28 cellular contexts compared by ENCODE assay signal in the genomic region with DNA sequence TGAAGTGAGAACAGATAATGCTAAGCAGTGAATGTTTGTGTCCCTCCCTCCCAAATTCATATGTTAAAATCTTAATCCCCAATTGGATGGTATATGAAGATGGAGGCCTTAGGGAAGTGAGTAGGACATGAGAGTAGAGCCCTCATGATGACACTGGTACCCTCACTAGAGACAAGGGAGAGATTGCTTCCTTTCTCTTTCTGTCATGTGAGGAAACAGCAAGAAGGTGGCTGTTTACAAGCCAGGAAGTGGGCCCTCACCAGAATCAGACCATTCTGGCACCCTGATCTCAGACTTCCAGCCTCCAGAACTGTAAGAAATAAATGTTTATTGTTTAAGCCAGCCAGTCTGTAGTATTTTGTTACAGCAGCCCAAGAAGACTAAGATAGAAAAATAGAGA.
DNase-seq lines count a peak whose midpoint lies in the region; ATAC-seq and TF ChIP-seq lines count a peak whose summit lies in the region.
"Had no signal": no experiment of that assay in that cellular context is flagged by ENCODE, and none has a peak within 500 bp of the region (broad histone marks: within the 10 kb centered on the region; RNA-seq: fewer than 3 reads in every experiment).

No MANE protein-coding gene starts in this region.

- H3K9ac ChIP-seq in mammary epithelial cell (ENCODE audit: insufficient read depth, low read length) (no peak overlapping the region), SK-N-SH (no peak overlapping the region)
- H3K9ac ChIP-seq: neural progenitor cell had no signal

- no peaks in the 10 kb centered on the region for H3K79me2 ChIP-seq in mammary epithelial cell (ENCODE audit: insufficient read depth, low read length)
- H3K79me2 ChIP-seq in SK-N-SH (ENCODE audit: insufficient read depth), result no peaks in the 10 kb centered on the region
- H3K79me2 ChIP-seq: hepatocyte had no signal

- H3K27me3 ChIP-seq in mammary epithelial cell (ENCODE audit: insufficient read depth, low read length), result no peaks in the 10 kb centered on the region
- no peaks in the 10 kb centered on the region for H3K27me3 ChIP-seq in breast epithelium
- H3K27me3 ChIP-seq in SK-N-SH (ENCODE audit: insufficient read depth), result no peaks in the 10 kb centered on the region
- no peaks in the 10 kb centered on the region for H3K27me3 ChIP-seq in WERI-Rb-1 (ENCODE audit: insufficient read depth, low read depth, severe bottlenecking)
- H3K27me3 ChIP-seq: gastroesophageal sphincter, hepatocyte, neural progenitor cell, pancreas had no signal

- POLR2A ChIA-PET in activated CD8-positive, alpha-beta T cell treated with anti-CD3 and anti-CD28 coated beads, Interleukin-2, amount 10 ng/mL, durations not matched to agents 7 days and 5 days (lab: Charles Lee), result no interaction called here
- POLR2A ChIA-PET in SK-N-SH (lab: Yijun Ruan, JAX), result no interaction called here

- H3K36me3 ChIP-seq in mammary epithelial cell (ENCODE audit: insufficient read depth, low read length) (no peaks in the 10 kb centered on the region), breast epithelium (no peaks in the 10 kb centered on the region), SK-N-SH (replicated peaks in 1 of 2; ENCODE audit: control insufficient read depth in 1 of 2, insufficient read depth in 2 of 2, low read length in 1 of 2) (no peaks in the 10 kb centered on the region), WERI-Rb-1 (no peaks in the 10 kb centered on the region)
- H3K36me3 ChIP-seq: gastroesophageal sphincter, neural progenitor cell, pancreas had no signal

- H3K9me3 Mint-ChIP-seq in activated CD8-positive, alpha-beta T cell treated with anti-CD3 and anti-CD28 coated beads, Interleukin-2, amount 10 ng/mL, durations not matched to agents 7 days and 5 days (ENCODE audit: insufficient read depth), result peaks cover 10% of the 10 kb centered on the region
- H3K9me3 Mint-ChIP-seq: activated T-helper 1 cell treated with anti-CD3 and anti-CD28 coated beads, Interleukin-12 subunit alpha, Interleukin-12 subunit beta, Interleukin-2, Interleukin-4 antibody, amounts not matched to agents 30 ng/mL and 10 ng/mL and 1 ng/mL, durations not matched to agents 14 hours and 24 hours and 36 hours; H9; neural progenitor cell; stimulated activated memory B cell treated with anti-CD40 and anti-IgM and Interleukin-4, amounts not matched to agents 10 μg/mL and 1 μg/mL and 100 μg/mL, for 72 hours had no signal

- H3K4me1 ChIP-seq in mammary epithelial cell (ENCODE audit: insufficient read depth, low read length), result no peaks in the 10 kb centered on the region
- H3K4me1 ChIP-seq in breast epithelium, result no peaks in the 10 kb centered on the region
- no peaks in the 10 kb centered on the region for H3K4me1 ChIP-seq in SK-N-SH (ENCODE audit: control insufficient read depth in 1 of 2, insufficient read depth in 2 of 2, low read depth in 1 of 2, low read length in 1 of 2)
- H3K4me1 ChIP-seq: neural progenitor cell had no signal

- H3K9me2 ChIP-seq in SK-N-SH, result 0 out of 2 replicates have a peak, but pooled peaks cover 3% of the 10 kb centered on the region

- no peak for TF ChIP-seq POLR2A in breast epithelium (IDR thresholded peaks at IDR 0.05)

- peak overlapping the region; percentile 52 for H2AFZ ChIP-seq in mammary epithelial cell (ENCODE audit: low read depth, low read length)
- H2AFZ ChIP-seq in SK-N-SH (ENCODE audit: low read depth), result no peak overlapping the region
- H2AFZ ChIP-seq: hepatocyte, neural progenitor cell had no signal

- H3K27ac ChIP-seq in mammary epithelial cell (ENCODE audit: insufficient read depth, low read depth, low read length) (no peak overlapping the region), breast epithelium (no peak overlapping the region), SK-N-SH (ENCODE audit: low read depth in 2 of 2, low read length in 1 of 2) (no peak overlapping the region), WERI-Rb-1 (no peak overlapping the region)
- H3K27ac ChIP-seq: gastroesophageal sphincter, hepatocyte, neural progenitor cell, pancreas had no signal

- H3K4me3 ChIP-seq in mammary epithelial cell (replicated peaks in 1 of 3; ENCODE audit: insufficient read depth in 1 of 3, low read depth in 2 of 3, low read length in 3 of 3) (no peak overlapping the region), breast epithelium (no peak overlapping the region), SK-N-SH (ENCODE audit: low read depth in 2 of 2, low read length in 1 of 2) (no peak overlapping the region), WERI-Rb-1 (ENCODE audit: low read depth, low read length) (no peak overlapping the region)
- H3K4me3 ChIP-seq: gastroesophageal sphincter, hepatocyte, lung, neural progenitor cell, pancreas had no signal

- BruUV-seq in mammary epithelial cell (replicated peaks; lab: Mats Ljungman, UMichigan), result no TSS peak

- TF ChIP-seq EP300 in SK-N-SH (IDR thresholded peaks at IDR 0.05; ENCODE audit: borderline replicate concordance in 1 of 2, low read depth in 1 of 2, low read length in 1 of 2), result no peak

- H3K9me3 ChIP-seq in mammary epithelial cell (replicated peaks; ENCODE audit: insufficient read depth, low read length), result no peaks in the 10 kb centered on the region
- H3K9me3 ChIP-seq in breast epithelium, result no peaks in the 10 kb centered on the region
- no peaks in the 10 kb centered on the region for H3K9me3 ChIP-seq in SK-N-SH
- H3K9me3 ChIP-seq in WERI-Rb-1 (ENCODE audit: severe bottlenecking), result no peaks in the 10 kb centered on the region
- H3K9me3 ChIP-seq: gastroesophageal sphincter, pancreas had no signal

- no peak for TF ChIP-seq RAD21 in SK-N-SH (IDR thresholded peaks at IDR 0.05; ENCODE audit: low read length)

- H4K20me1 ChIP-seq in mammary epithelial cell (ENCODE audit: insufficient read depth, low read length), result no peaks in the 10 kb centered on the region
- H4K20me1 ChIP-seq in SK-N-SH (ENCODE audit: insufficient read depth), result no peaks in the 10 kb centered on the region

- intact Hi-C loops in mammary epithelial cell (cut with micrococcal nuclease), result no loop called here
- intact Hi-C loops in breast epithelium (cut with DNase I; ENCODE audit: low total_unique reads), result no loop called here

- dilution Hi-C loops in mammary epithelial cell (cut with HindIII; ENCODE audit: low sequenced_read_pairs), result no loop called here

- DNase-seq in mammary epithelial cell (no peak), breast epithelium (ENCODE audit: low spot score in 2 of 2) (no peak), KBM-7 (peak; percentile 27), SK-N-SH (no peak), WERI-Rb-1 (no peak)
- DNase-seq in activated CD8-positive, alpha-beta T cell treated with anti-CD3 and anti-CD28 coated beads, Interleukin-2, amount 10 ng/mL, durations not matched to agents 7 days and 5 days, result peak; percentile 29
- DNase-seq: activated CD4-positive, alpha-beta T cell treated with anti-CD3 and anti-CD28 coated beads, Interleukin-2, amount 50 U/mL, for 4 hours; activated CD4-positive, CD25-positive, alpha-beta regulatory T cell; activated naive CD4-positive, alpha-beta T cell treated with anti-CD3 and anti-CD28 coated beads for 36 hours; AML-193; anterior cingulate cortex; H9; Karpas-422; left cardiac atrium; NCI-H2107; NCI-H345; NCI-H69; pancreas; SHP77; T1000 had no signal

- no peaks in the 10 kb centered on the region for H3F3A ChIP-seq in SK-N-SH (replicated peaks; ENCODE audit: insufficient read depth)

- peak; percentile 53 for ATAC-seq in activated CD8-positive, alpha-beta T cell treated with anti-CD3 and anti-CD28 coated beads, Interleukin-2, amount 10 ng/mL, durations not matched to agents 7 days and 5 days
- ATAC-seq in HG03521 (IDR thresholded peaks at IDR 0.05; ENCODE audit: unreplicated experiment), result no peak
- ATAC-seq: gastroesophageal sphincter; left cardiac atrium; Panc1; pancreas; stimulated activated memory B cell treated with anti-CD40 and anti-IgM and Interleukin-4, amounts not matched to agents 10 μg/mL and 1 μg/mL and 100 μg/mL, for 72 hours had no signal

- in situ Hi-C loops in mammary epithelial cell (cut with MboI; ENCODE audit: low sequenced_read_pairs in 2 of 2), result no loop called here
- in situ Hi-C loops in KBM-7 (cut with MboI; ENCODE audit: low pct_unique_long_range_greater_than_20kb, low sequenced_read_pairs), result loop anchor here (25.0 kb wide), 1 partner anchor 228 kb away; no protein-coding TSS in a partner anchor

- no peak overlapping the region for H3K4me2 ChIP-seq in mammary epithelial cell (ENCODE audit: insufficient read depth, low read depth, low read length)
- H3K4me2 ChIP-seq in SK-N-SH, result no peak overlapping the region
- H3K4me2 ChIP-seq: hepatocyte, neural progenitor cell had no signal

- no peak for TF ChIP-seq CTCF in mammary epithelial cell (conservative IDR thresholded peaks at IDR 0.05 in 1 of 2, IDR thresholded peaks at IDR 0.05 in 1 of 2; ENCODE audit: extremely low read depth in 1 of 2, insufficient read depth in 1 of 2, low read depth in 1 of 2, low read length in 2 of 2)
- TF ChIP-seq CTCF in breast epithelium (IDR thresholded peaks at IDR 0.05), result no peak
- TF ChIP-seq CTCF in SK-N-SH (IDR thresholded peaks at IDR 0.05), result no peak
- TF ChIP-seq CTCF in WERI-Rb-1 (IDR thresholded peaks at IDR 0.05; ENCODE audit: low read depth, low read length), result no peak

- H3K27ac Mint-ChIP-seq in activated CD8-positive, alpha-beta T cell treated with anti-CD3 and anti-CD28 coated beads, Interleukin-2, amount 10 ng/mL, durations not matched to agents 7 days and 5 days, result peak overlapping the region; percentile 70
- H3K27ac Mint-ChIP-seq: activated naive CD4-positive, alpha-beta T cell treated with anti-CD3 and anti-CD28 coated beads for 36 hours; activated T-helper 1 cell treated with anti-CD3 and anti-CD28 coated beads, Interleukin-12 subunit alpha, Interleukin-12 subunit beta, Interleukin-2, Interleukin-4 antibody, amounts not matched to agents 30 ng/mL and 10 ng/mL and 1 ng/mL, durations not matched to agents 14 hours and 24 hours and 36 hours; neural progenitor cell; stimulated activated memory B cell treated with anti-CD40 and anti-IgM and Interleukin-4, amounts not matched to agents 10 μg/mL and 1 μg/mL and 100 μg/mL, for 72 hours had no signal

- peaks cover 8% of the 10 kb centered on the region for H3K4me1 Mint-ChIP-seq in activated CD8-positive, alpha-beta T cell treated with anti-CD3 and anti-CD28 coated beads, Interleukin-2, amount 10 ng/mL, durations not matched to agents 7 days and 5 days (ENCODE audit: low read depth)
- H3K4me1 Mint-ChIP-seq: neural progenitor cell had no signal

- CTCF ChIA-PET in mammary epithelial cell (lab: Charles Lee; ENCODE audit: low non-redundant PET), result no interaction called here
- CTCF ChIA-PET in activated CD8-positive, alpha-beta T cell treated with anti-CD3 and anti-CD28 coated beads, Interleukin-2, amount 10 ng/mL, durations not matched to agents 7 days and 5 days (lab: Charles Lee), result no interaction called here
- CTCF ChIA-PET in SK-N-SH (lab: Yijun Ruan, JAX), result no interaction called here

- no peak overlapping the region for H3K4me3 Mint-ChIP-seq in activated CD8-positive, alpha-beta T cell treated with anti-CD3 and anti-CD28 coated beads, Interleukin-2, amount 10 ng/mL, durations not matched to agents 7 days and 5 days
- H3K4me3 Mint-ChIP-seq: activated naive CD4-positive, alpha-beta T cell treated with anti-CD3 and anti-CD28 coated beads for 36 hours; activated T-helper 1 cell treated with anti-CD3 and anti-CD28 coated beads, Interleukin-12 subunit alpha, Interleukin-12 subunit beta, Interleukin-2, Interleukin-4 antibody, amounts not matched to agents 30 ng/mL and 10 ng/mL and 1 ng/mL, durations not matched to agents 14 hours and 24 hours and 36 hours; H9; neural progenitor cell; stimulated activated memory B cell treated with anti-CD40 and anti-IgM and Interleukin-4, amounts not matched to agents 10 μg/mL and 1 μg/mL and 100 μg/mL, for 72 hours had no signal

- H3K27me3 Mint-ChIP-seq in activated CD8-positive, alpha-beta T cell treated with anti-CD3 and anti-CD28 coated beads, Interleukin-2, amount 10 ng/mL, durations not matched to agents 7 days and 5 days (ENCODE audit: low read depth), result no peaks in the 10 kb centered on the region

- no peaks in the 10 kb centered on the region for H3K36me3 Mint-ChIP-seq in activated CD8-positive, alpha-beta T cell treated with anti-CD3 and anti-CD28 coated beads, Interleukin-2, amount 10 ng/mL, durations not matched to agents 7 days and 5 days (ENCODE audit: low read depth)
- H3K36me3 Mint-ChIP-seq: neural progenitor cell; stimulated activated memory B cell treated with anti-CD40 and anti-IgM and Interleukin-4, amounts not matched to agents 10 μg/mL and 1 μg/mL and 100 μg/mL, for 72 hours had no signal

Comparison
In these comparisons a context has a peak if more than half of its experiments do, and no peak if none do; other contexts are left out.
1. DNase-seq: peak in KBM-7 (single experiment) and activated CD8-positive, alpha-beta T cell treated with anti-CD3 and anti-CD28 coated beads, Interleukin-2, amount 10 ng/mL, durations not matched to agents 7 days and 5 days (single experiment); none in mammary epithelial cell (single experiment), breast epithelium (0 of 2), SK-N-SH (single experiment) and WERI-Rb-1 (single experiment).